ENCODE assay signal across 12 cellular contexts in the genomic region with DNA sequence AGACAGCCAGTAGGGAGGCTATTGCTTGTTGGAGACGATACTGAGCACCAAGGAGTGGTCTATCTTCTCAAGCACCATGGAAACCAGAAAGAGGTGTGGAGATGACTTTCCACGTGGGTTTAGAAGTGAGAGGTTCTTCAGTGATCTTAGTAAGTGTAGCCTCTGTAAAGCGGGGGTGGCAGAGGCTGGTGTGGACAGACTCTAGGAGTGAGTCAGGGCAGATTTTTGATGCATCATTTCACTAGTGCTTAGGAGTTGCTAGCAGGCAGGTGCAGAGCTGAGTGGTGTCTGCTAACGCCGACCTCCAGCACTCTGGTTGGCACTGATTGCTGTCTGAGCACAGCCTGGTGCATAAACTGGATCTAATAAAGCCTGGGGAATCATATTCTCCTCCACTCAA.
A peak's percentile ranks its signal among the peaks of the same experiment; 100 is the strongest.
DNase-seq lines count a peak whose midpoint lies in the region; ATAC-seq and TF ChIP-seq lines count a peak whose summit lies in the region.
"Had no signal": no experiment of that assay in that cellular context is flagged by ENCODE, and none has a peak within 500 bp of the region (broad histone marks: within the 10 kb centered on the region; RNA-seq: fewer than 3 reads in every experiment).

No MANE protein-coding gene starts in this region.

- H3K4me1 ChIP-seq in CD8-positive, alpha-beta T cell (ENCODE audit: insufficient read depth, low read length), result no peaks in the 10 kb centered on the region
- H3K4me1 ChIP-seq: esophagus squamous epithelium had no signal

- CTCF ChIA-PET in CD8-positive, alpha-beta T cell (lab: Charles Lee), result interaction anchor here (0.9 kb wide), 1 partner anchor 9 kb away, joined by 3 read pairs; no protein-coding TSS in a partner anchor

- ATAC-seq in GM19467 (IDR thresholded peaks at IDR 0.05; ENCODE audit: unreplicated experiment), result peak; percentile 67
- ATAC-seq in HG03378 (IDR thresholded peaks at IDR 0.05; ENCODE audit: unreplicated experiment), result peak; percentile 98
- ATAC-seq in CD8-positive, alpha-beta T cell, result no peak
- ATAC-seq: naive thymus-derived CD4-positive, alpha-beta T cell had no signal

- DNase-seq in GM12864 (ENCODE audit: low read depth), result peak; percentile 73
- peak; percentile 21 for DNase-seq in epithelial cell of esophagus (ENCODE audit: low read depth)
- no peak for DNase-seq in NCI-H748 (lab: John Stamatoyannopoulos, UW; ENCODE audit: unreplicated experiment)
- DNase-seq in nephron progenitor cell, result no peak
- no peak for DNase-seq in CD8-positive, alpha-beta T cell
- no peak for DNase-seq in KBM-7
- DNase-seq: esophagus squamous epithelium had no signal

- no peak overlapping the region for H3K27ac ChIP-seq in CD8-positive, alpha-beta T cell (ENCODE audit: low read depth, low read length)
- H3K27ac ChIP-seq: esophagus squamous epithelium, KMS-11, VCaP had no signal

- POLR2A ChIA-PET in CD8-positive, alpha-beta T cell (lab: Charles Lee), result no interaction called here

- H3K27me3 ChIP-seq in CD8-positive, alpha-beta T cell (ENCODE audit: insufficient read depth, low read length), result no peaks in the 10 kb centered on the region
- H3K27me3 ChIP-seq: esophagus squamous epithelium had no signal

- peaks cover 7% of the 10 kb centered on the region for H3K27me3 Mint-ChIP-seq in nephron progenitor cell (ENCODE audit: low read depth, poor library complexity)
- H3K27me3 Mint-ChIP-seq in CD8-positive, alpha-beta T cell (ENCODE audit: low read depth), result peaks cover 5% of the 10 kb centered on the region

- no peak overlapping the region for H3K27ac Mint-ChIP-seq in nephron progenitor cell
- H3K27ac Mint-ChIP-seq in CD8-positive, alpha-beta T cell, result no peak overlapping the region
- H3K27ac Mint-ChIP-seq: naive thymus-derived CD4-positive, alpha-beta T cell had no signal

- H3K36me3 ChIP-seq in CD8-positive, alpha-beta T cell (ENCODE audit: insufficient read depth, low read length), result no peaks in the 10 kb centered on the region
- H3K36me3 ChIP-seq: esophagus squamous epithelium had no signal

- in situ Hi-C loops in KBM-7 (cut with MboI; ENCODE audit: low pct_unique_long_range_greater_than_20kb, low sequenced_read_pairs), result no loop called here

- H3K4me1 Mint-ChIP-seq in nephron progenitor cell, result no peaks in the 10 kb centered on the region
- peaks cover 4% of the 10 kb centered on the region for H3K4me1 Mint-ChIP-seq in CD8-positive, alpha-beta T cell (ENCODE audit: low read depth)

- H3K36me3 Mint-ChIP-seq in nephron progenitor cell (ENCODE audit: low read depth), result no peaks in the 10 kb centered on the region
- H3K36me3 Mint-ChIP-seq in CD8-positive, alpha-beta T cell, result no peaks in the 10 kb centered on the region

- H3K4me3 ChIP-seq in GM12864 (ENCODE audit: low read depth, low read length), result no peak overlapping the region
- no peak overlapping the region for H3K4me3 ChIP-seq in epithelial cell of esophagus (ENCODE audit: low read length)
- H3K4me3 ChIP-seq in CD8-positive, alpha-beta T cell (ENCODE audit: low read depth, low read length), result no peak overlapping the region
- H3K4me3 ChIP-seq: esophagus squamous epithelium had no signal

- no peaks in the 10 kb centered on the region for H3K9me3 Mint-ChIP-seq in nephron progenitor cell
- no peaks in the 10 kb centered on the region for H3K9me3 Mint-ChIP-seq in CD8-positive, alpha-beta T cell

- no peak overlapping the region for H3K4me3 Mint-ChIP-seq in nephron progenitor cell
- no peak overlapping the region for H3K4me3 Mint-ChIP-seq in CD8-positive, alpha-beta T cell
- H3K4me3 Mint-ChIP-seq: naive thymus-derived CD4-positive, alpha-beta T cell had no signal

- H3K9me3 ChIP-seq in CD8-positive, alpha-beta T cell (ENCODE audit: low read length), result no peaks in the 10 kb centered on the region
- H3K9me3 ChIP-seq: esophagus squamous epithelium had no signal

- TF ChIP-seq CTCF in GM12864 (IDR thresholded peaks at IDR 0.05; ENCODE audit: low read depth, low read length, missing control alignments) (no peak), epithelial cell of esophagus (IDR thresholded peaks at IDR 0.05; ENCODE audit: insufficient read depth, low read depth, low read length, missing control alignments) (no peak), nephron progenitor cell (IDR thresholded peaks at IDR 0.05) (no peak)
- no peak for TF ChIP-seq CTCF in CD8-positive, alpha-beta T cell (IDR thresholded peaks at IDR 0.05)

- intact Hi-C loops in CD8-positive, alpha-beta T cell (cut with DNase I, micrococcal nuclease), result no loop called here

Comparison
In these comparisons a context has a peak if more than half of its experiments do, and no peak if none do; other contexts are left out.
1. DNase-seq: peak in GM12864 (single experiment) and epithelial cell of esophagus (single experiment); none in NCI-H748 (single experiment), nephron progenitor cell (single experiment), CD8-positive, alpha-beta T cell (0 of 7) and KBM-7 (single experiment).